In genomic region chr19:19444694-19445155, GRCh38 we compare ENCODE assay signal across 1 cellular context.
A peak's percentile ranks its signal among the peaks of the same experiment; 100 is the strongest.
TF ChIP-seq lines count a peak whose summit lies in the region.

No MANE protein-coding gene starts in this region.

TF ChIP-seq in K562, 482 proteins besides CTCF, POLR2A, EP300 and RAD21 (continued from another document):
- TF ChIP-seq ZBTB34 (CRISPR knock-in tag; IDR thresholded peaks at IDR 0.05) (0 out of 2 replicates have a peak, but pooled peaks have one; percentile 46), FOXJ3 (CRISPR knock-in tag; IDR thresholded peaks at IDR 0.05) (no peak), HNRNPUL1 (IDR thresholded peaks at IDR 0.05; ENCODE audit: low read length) (no peak), ZNF212 (CRISPR knock-in tag; IDR thresholded peaks at IDR 0.05) (no peak), RCOR1 (IDR thresholded peaks at IDR 0.05; ENCODE audit: borderline replicate concordance in 1 of 2, low read depth in 2 of 2, low read length in 2 of 2) (peak in 1 of 2 experiments; percentile 58; a peak in 2 of 4 replicates), BCOR (IDR thresholded peaks at IDR 0.05) (peak; percentile 88), KDM2B (CRISPR knock-in tag; IDR thresholded peaks at IDR 0.05) (no peak), E2F1 (CRISPR knock-in tag; IDR thresholded peaks at IDR 0.05) (no peak), ZNF239 (CRISPR knock-in tag; IDR thresholded peaks at IDR 0.05) (no peak), ZNF24 (IDR thresholded peaks at IDR 0.05) (no peak), ZNF551 (CRISPR knock-in tag; IDR thresholded peaks at IDR 0.05) (no peak), SLC30A9 (CRISPR knock-in tag; IDR thresholded peaks at IDR 0.05) (no peak), KLF6 (CRISPR knock-in tag; IDR thresholded peaks at IDR 0.05; ENCODE audit: borderline replicate concordance) (no peak), POLR2H (tag; IDR thresholded peaks at IDR 0.05; ENCODE audit: low read depth) (no peak), NFIX (CRISPR knock-in tag; IDR thresholded peaks at IDR 0.05; ENCODE audit: low read depth) (no peak), ZBTB1 (CRISPR knock-in tag; IDR thresholded peaks at IDR 0.05; ENCODE audit: borderline replicate concordance, low read depth) (no peak), ZNF12 (CRISPR knock-in tag; IDR thresholded peaks at IDR 0.05) (no peak), MEIS2 (IDR thresholded peaks at IDR 0.05; ENCODE audit: partially characterized antibody) (no peak), U2AF1 (optimal IDR thresholded peaks at IDR 0.05; ENCODE audit: low read depth, low read length) (no peak), ZNF780A (CRISPR knock-in tag; IDR thresholded peaks at IDR 0.05) (no peak), CREB1 (IDR thresholded peaks at IDR 0.05) (no peak), CREB1 (CRISPR knock-in tag; IDR thresholded peaks at IDR 0.05) (no peak), MXI1 (IDR thresholded peaks at IDR 0.05; ENCODE audit: low read depth, low read length) (no peak), HNRNPH1 (optimal IDR thresholded peaks at IDR 0.05; ENCODE audit: low read depth, low read length) (no peak), TCFL5 (CRISPR knock-in tag; conservative IDR thresholded peaks at IDR 0.05) (no peak), MCM3 (IDR thresholded peaks at IDR 0.05) (no peak), FOXK1 (CRISPR knock-in tag; IDR thresholded peaks at IDR 0.05; ENCODE audit: borderline replicate concordance) (no peak), ZNF140 (CRISPR knock-in tag; IDR thresholded peaks at IDR 0.05) (no peak), EGR1 (conservative IDR thresholded peaks at IDR 0.05) (no peak), ZFP91 (CRISPR knock-in tag; IDR thresholded peaks at IDR 0.05) (no peak), GABPB2 (CRISPR knock-in tag; conservative IDR thresholded peaks at IDR 0.05) (no peak), BCL6 (CRISPR knock-in tag; IDR thresholded peaks at IDR 0.05) (no peak), ZNF79 (CRISPR knock-in tag; IDR thresholded peaks at IDR 0.05; ENCODE audit: low read depth) (no peak), EP400 (IDR thresholded peaks at IDR 0.05) (peak; percentile 20; the same call in 1 of the 2 replicates), MYC (IDR thresholded peaks at IDR 0.05; ENCODE audit: low read depth, low read length) (no peak), MYC (CRISPR knock-in tag; IDR thresholded peaks at IDR 0.05; ENCODE audit: borderline replicate concordance, low read depth) (no peak), RBFOX2 (IDR thresholded peaks at IDR 0.05; ENCODE audit: low read depth, low read length) (no peak), SRSF3 (IDR thresholded peaks at IDR 0.05; ENCODE audit: insufficient read depth, low read length) (no peak), XRCC3 (IDR thresholded peaks at IDR 0.05) (no peak), ZNF717 (CRISPR knock-in tag; IDR thresholded peaks at IDR 0.05) (no peak), SIN3B (IDR thresholded peaks at IDR 0.05; ENCODE audit: low read depth) (no peak), ZNF282 (CRISPR knock-in tag; IDR thresholded peaks at IDR 0.05) (no peak), RBM14 (IDR thresholded peaks at IDR 0.05; ENCODE audit: borderline replicate concordance, insufficient read depth, low read depth, low read length) (no peak), BRCA1 (IDR thresholded peaks at IDR 0.05) (no peak), BRCA1 (CRISPR knock-in tag; IDR thresholded peaks at IDR 0.05) (no peak), ZEB2 (IDR thresholded peaks at IDR 0.05) (peak; percentile 66; the same call in 1 of the 2 replicates), MCM5 (IDR thresholded peaks at IDR 0.05; ENCODE audit: low read depth) (no peak), SMAD4 (CRISPR knock-in tag; conservative IDR thresholded peaks at IDR 0.05) (peak; percentile 43), NCOA6 (IDR thresholded peaks at IDR 0.05) (no peak), RBM22 (IDR thresholded peaks at IDR 0.05; ENCODE audit: low read depth, low read length, poor library complexity, severe bottlenecking) (no peak), RBM34 (IDR thresholded peaks at IDR 0.05; ENCODE audit: borderline replicate concordance, insufficient read depth, low read length) (no peak), HMG20B (CRISPR knock-in tag; IDR thresholded peaks at IDR 0.05) (no peak), PCBP1 (IDR thresholded peaks at IDR 0.05; ENCODE audit: low read depth, low read length, poor library complexity, severe bottlenecking) (no peak), CTBP1 (IDR thresholded peaks at IDR 0.05; ENCODE audit: borderline replicate concordance) (peak; percentile 53), JUN (IDR thresholded peaks at IDR 0.05; ENCODE audit: borderline replicate concordance, low read depth, low read length) (peak; percentile 59; the same call in 1 of the 2 replicates), JUN (CRISPR knock-in tag; IDR thresholded peaks at IDR 0.05; ENCODE audit: borderline replicate concordance) (no peak), ESRRB (CRISPR knock-in tag; IDR thresholded peaks at IDR 0.05; ENCODE audit: borderline replicate concordance) (no peak), ZC3H8 (IDR thresholded peaks at IDR 0.05) (no peak)
- TF ChIP-seq, protein P1, sequence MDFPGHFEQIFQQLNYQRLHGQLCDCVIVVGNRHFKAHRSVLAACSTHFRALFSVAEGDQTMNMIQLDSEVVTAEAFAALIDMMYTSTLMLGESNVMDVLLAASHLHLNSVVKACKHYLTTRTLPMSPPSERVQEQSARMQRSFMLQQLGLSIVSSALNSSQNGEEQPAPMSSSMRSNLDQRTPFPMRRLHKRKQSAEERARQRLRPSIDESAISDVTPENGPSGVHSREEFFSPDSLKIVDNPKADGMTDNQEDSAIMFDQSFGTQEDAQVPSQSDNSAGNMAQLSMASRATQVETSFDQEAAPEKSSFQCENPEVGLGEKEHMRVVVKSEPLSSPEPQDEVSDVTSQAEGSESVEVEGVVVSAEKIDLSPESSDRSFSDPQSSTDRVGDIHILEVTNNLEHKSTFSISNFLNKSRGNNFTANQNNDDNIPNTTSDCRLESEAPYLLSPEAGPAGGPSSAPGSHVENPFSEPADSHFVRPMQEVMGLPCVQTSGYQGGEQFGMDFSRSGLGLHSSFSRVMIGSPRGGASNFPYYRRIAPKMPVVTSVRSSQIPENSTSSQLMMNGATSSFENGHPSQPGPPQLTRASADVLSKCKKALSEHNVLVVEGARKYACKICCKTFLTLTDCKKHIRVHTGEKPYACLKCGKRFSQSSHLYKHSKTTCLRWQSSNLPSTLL (IDR thresholded peaks at IDR 0.05), result no peak
- TF ChIP-seq, protein P2, sequence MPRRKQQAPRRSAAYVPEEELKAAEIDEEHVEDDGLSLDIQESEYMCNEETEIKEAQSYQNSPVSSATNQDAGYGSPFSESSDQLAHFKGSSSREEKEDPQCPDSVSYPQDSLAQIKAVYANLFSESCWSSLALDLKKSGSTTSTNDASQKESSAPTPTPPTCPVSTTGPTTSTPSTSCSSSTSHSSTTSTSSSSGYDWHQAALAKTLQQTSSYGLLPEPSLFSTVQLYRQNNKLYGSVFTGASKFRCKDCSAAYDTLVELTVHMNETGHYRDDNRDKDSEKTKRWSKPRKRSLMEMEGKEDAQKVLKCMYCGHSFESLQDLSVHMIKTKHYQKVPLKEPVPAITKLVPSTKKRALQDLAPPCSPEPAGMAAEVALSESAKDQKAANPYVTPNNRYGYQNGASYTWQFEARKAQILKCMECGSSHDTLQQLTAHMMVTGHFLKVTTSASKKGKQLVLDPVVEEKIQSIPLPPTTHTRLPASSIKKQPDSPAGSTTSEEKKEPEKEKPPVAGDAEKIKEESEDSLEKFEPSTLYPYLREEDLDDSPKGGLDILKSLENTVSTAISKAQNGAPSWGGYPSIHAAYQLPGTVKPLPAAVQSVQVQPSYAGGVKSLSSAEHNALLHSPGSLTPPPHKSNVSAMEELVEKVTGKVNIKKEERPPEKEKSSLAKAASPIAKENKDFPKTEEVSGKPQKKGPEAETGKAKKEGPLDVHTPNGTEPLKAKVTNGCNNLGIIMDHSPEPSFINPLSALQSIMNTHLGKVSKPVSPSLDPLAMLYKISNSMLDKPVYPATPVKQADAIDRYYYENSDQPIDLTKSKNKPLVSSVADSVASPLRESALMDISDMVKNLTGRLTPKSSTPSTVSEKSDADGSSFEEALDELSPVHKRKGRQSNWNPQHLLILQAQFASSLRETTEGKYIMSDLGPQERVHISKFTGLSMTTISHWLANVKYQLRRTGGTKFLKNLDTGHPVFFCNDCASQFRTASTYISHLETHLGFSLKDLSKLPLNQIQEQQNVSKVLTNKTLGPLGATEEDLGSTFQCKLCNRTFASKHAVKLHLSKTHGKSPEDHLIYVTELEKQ (CRISPR knock-in tag; IDR thresholded peaks at IDR 0.05), result no peak
- TF ChIP-seq, protein P3, sequence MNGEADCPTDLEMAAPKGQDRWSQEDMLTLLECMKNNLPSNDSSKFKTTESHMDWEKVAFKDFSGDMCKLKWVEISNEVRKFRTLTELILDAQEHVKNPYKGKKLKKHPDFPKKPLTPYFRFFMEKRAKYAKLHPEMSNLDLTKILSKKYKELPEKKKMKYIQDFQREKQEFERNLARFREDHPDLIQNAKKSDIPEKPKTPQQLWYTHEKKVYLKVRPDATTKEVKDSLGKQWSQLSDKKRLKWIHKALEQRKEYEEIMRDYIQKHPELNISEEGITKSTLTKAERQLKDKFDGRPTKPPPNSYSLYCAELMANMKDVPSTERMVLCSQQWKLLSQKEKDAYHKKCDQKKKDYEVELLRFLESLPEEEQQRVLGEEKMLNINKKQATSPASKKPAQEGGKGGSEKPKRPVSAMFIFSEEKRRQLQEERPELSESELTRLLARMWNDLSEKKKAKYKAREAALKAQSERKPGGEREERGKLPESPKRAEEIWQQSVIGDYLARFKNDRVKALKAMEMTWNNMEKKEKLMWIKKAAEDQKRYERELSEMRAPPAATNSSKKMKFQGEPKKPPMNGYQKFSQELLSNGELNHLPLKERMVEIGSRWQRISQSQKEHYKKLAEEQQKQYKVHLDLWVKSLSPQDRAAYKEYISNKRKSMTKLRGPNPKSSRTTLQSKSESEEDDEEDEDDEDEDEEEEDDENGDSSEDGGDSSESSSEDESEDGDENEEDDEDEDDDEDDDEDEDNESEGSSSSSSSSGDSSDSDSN (IDR thresholded peaks at IDR 0.05; ENCODE audit: borderline replicate concordance in 1 of 2, low read depth in 2 of 2, low read length in 2 of 2), result no peak
- TF ChIP-seq, protein P4, sequence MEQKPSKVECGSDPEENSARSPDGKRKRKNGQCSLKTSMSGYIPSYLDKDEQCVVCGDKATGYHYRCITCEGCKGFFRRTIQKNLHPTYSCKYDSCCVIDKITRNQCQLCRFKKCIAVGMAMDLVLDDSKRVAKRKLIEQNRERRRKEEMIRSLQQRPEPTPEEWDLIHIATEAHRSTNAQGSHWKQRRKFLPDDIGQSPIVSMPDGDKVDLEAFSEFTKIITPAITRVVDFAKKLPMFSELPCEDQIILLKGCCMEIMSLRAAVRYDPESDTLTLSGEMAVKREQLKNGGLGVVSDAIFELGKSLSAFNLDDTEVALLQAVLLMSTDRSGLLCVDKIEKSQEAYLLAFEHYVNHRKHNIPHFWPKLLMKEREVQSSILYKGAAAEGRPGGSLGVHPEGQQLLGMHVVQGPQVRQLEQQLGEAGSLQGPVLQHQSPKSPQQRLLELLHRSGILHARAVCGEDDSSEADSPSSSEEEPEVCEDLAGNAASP (IDR thresholded peaks at IDR 0.05), result no peak
- TF ChIP-seq, protein P5, sequence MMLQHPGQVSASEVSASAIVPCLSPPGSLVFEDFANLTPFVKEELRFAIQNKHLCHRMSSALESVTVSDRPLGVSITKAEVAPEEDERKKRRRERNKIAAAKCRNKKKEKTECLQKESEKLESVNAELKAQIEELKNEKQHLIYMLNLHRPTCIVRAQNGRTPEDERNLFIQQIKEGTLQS (IDR thresholded peaks at IDR 0.05), result peak; percentile 64
- TF ChIP-seq, protein P5 (CRISPR knock-in tag; conservative IDR thresholded peaks at IDR 0.05), result no peak
